Comparison of ENCODE assay signal across 8 cellular contexts in the genomic region with DNA sequence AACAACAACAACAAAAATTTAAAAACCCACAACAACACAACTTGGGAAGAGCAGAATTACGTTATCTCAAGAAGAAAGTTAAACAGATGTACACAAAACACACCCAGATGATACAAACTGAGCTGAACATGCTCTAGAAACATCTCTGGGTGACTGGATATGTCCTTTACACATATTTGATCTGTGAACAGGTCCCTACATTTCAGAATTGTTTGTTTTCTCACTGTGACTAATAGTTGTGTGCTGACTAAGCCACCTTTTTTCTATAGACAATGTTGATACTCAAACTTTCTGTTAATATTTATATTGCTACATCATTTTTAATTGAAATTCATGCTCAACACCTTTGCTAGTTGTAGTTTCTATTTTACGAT. TPM values are rescaled to one million over a fixed set of nuclear protein-coding genes. Genes with fewer than 3 reads are reported as not detected.
DNase-seq lines count a peak whose midpoint lies in the region; ATAC-seq and TF ChIP-seq lines count a peak whose summit lies in the region.

No MANE protein-coding gene starts in this region.

- no peak for TF ChIP-seq CTCF in GM23338 (conservative IDR thresholded peaks at IDR 0.05; ENCODE audit: low read depth in 2 of 2)
- TF ChIP-seq CTCF in PC-9 (conservative IDR thresholded peaks at IDR 0.05), result no peak
- TF ChIP-seq CTCF in epithelial cell of esophagus (IDR thresholded peaks at IDR 0.05; ENCODE audit: insufficient read depth, low read depth, low read length, missing control alignments), result no peak
- TF ChIP-seq CTCF in spleen (IDR thresholded peaks at IDR 0.05 in 8 of 11, conservative IDR thresholded peaks at IDR 0.05 in 3 of 11), result no peak

- no peak overlapping the region for H3K18ac ChIP-seq in trophoblast cell (ENCODE audit: low read length)

- H3K9me2 ChIP-seq in GM23338 (ENCODE audit: insufficient read depth) (no peaks in the 10 kb centered on the region), PC-9 (ENCODE audit: insufficient read depth) (no peaks in the 10 kb centered on the region)

- no peaks in the 10 kb centered on the region for H3K36me3 ChIP-seq in GM23338 (ENCODE audit: insufficient read depth)
- H3K36me3 ChIP-seq in PC-9 (ENCODE audit: low read depth), result no peaks in the 10 kb centered on the region
- H3K36me3 ChIP-seq in trophoblast cell (ENCODE audit: control insufficient read depth in 1 of 2, insufficient read depth in 2 of 2, low read length in 2 of 2), result peaks cover 0 to 3% of the 10 kb centered on the region in 2 experiments
- H3K36me3 ChIP-seq in spleen, result no peaks in the 10 kb centered on the region

- no peak for ATAC-seq in GM23338
- ATAC-seq in HG02759 (IDR thresholded peaks at IDR 0.05; ENCODE audit: unreplicated experiment), result no peak

- peak overlapping the region; percentile 89 for H3K4me3 Mint-ChIP-seq in GM23338

- H4K91ac ChIP-seq in trophoblast cell (ENCODE audit: low read depth, low read length), result peak overlapping the region; percentile 76

- no peaks in the 10 kb centered on the region for H3K9me3 ChIP-seq in PC-9 (ENCODE audit: insufficient read depth, low read depth)
- H3K9me3 ChIP-seq in trophoblast cell (ENCODE audit: insufficient read depth, low read depth, low read length), result no peaks in the 10 kb centered on the region
- H3K9me3 ChIP-seq in spleen, result peaks cover 0 to under 1% (median 0%) of the 10 kb centered on the region in 8 donors

- no peak overlapping the region for H3K14ac ChIP-seq in trophoblast cell (ENCODE audit: low read length)

- H3F3A ChIP-seq in GM23338 (replicated peaks; ENCODE audit: low read depth), result peaks cover 13% of the 10 kb centered on the region
- H3F3A ChIP-seq in PC-9 (ENCODE audit: insufficient read depth, low read depth), result peaks cover 46% of the 10 kb centered on the region

- H4K8ac ChIP-seq in trophoblast cell (ENCODE audit: low read depth, low read length), result no peak overlapping the region

- peaks cover 29% of the 10 kb centered on the region for H3K79me1 ChIP-seq in trophoblast cell (ENCODE audit: low read length)

- CTCF ChIA-PET in PC-9 (lab: Charles Lee), result interaction anchor here (1.0 kb wide), 1 partner anchor 24 kb away, joined by 3 read pairs; no protein-coding TSS in a partner anchor

- no peak overlapping the region for H2AK5ac ChIP-seq in trophoblast cell (ENCODE audit: low read length)

- WGBS in trophoblast cell (ENCODE audit: extremely low coverage, insufficient coverage, insufficient read length), result no CpG with 5 or more reads among the region's 2 CpGs
- WGBS in spleen, 5 donors, result 75 to 91% (median 88%) methylated on average over 2 of the region's 2 CpGs

- POLR2A ChIA-PET in PC-9 (lab: Charles Lee; ENCODE audit: unreplicated experiment), result interaction anchor here (0.7 to 1.9 kb wide), 4 partner anchors 12 to 939 kb away, joined by 3 to 8 read pairs (median 4); a partner anchor contains a TSS

- peak overlapping the region; percentile 68 for H2BK12ac ChIP-seq in trophoblast cell (ENCODE audit: low read length)

- peaks cover 39% of the 10 kb centered on the region for H3K79me2 ChIP-seq in GM23338 (replicated peaks; ENCODE audit: insufficient read depth)
- peaks cover 44% of the 10 kb centered on the region for H3K79me2 ChIP-seq in PC-9 (ENCODE audit: low read depth)
- peaks cover 23% of the 10 kb centered on the region for H3K79me2 ChIP-seq in trophoblast cell (ENCODE audit: control insufficient read depth, insufficient read depth, low read length, poor library complexity)

- H3K23ac ChIP-seq in trophoblast cell (ENCODE audit: low read length), result no peak overlapping the region

- H4K12ac ChIP-seq in trophoblast cell (ENCODE audit: low read depth, low read length), result peak overlapping the region; percentile 88

- H3K27me3 ChIP-seq in GM23338 (ENCODE audit: insufficient read depth), result no peaks in the 10 kb centered on the region
- no peaks in the 10 kb centered on the region for H3K27me3 ChIP-seq in PC-9 (ENCODE audit: insufficient read depth, low read depth)
- no peaks in the 10 kb centered on the region for H3K27me3 ChIP-seq in trophoblast cell (ENCODE audit: insufficient read depth, low read length)
- H3K27me3 ChIP-seq in spleen (replicated peaks in 1 of 7), result no peaks in the 10 kb centered on the region

- H3K4me2 ChIP-seq in GM23338 (peak overlapping the region; percentile 69), PC-9 (peak overlapping the region; percentile 91), trophoblast cell (ENCODE audit: low read length) (peak overlapping the region; percentile 80)

- intact Hi-C loops in PC-9 (cut with micrococcal nuclease; ENCODE audit: unreplicated experiment), result loop anchor here (2.0 kb wide), 2 partner anchors 17 to 25 kb away; a partner anchor contains a TSS
- intact Hi-C loops in spleen (cut with DNase I; ENCODE audit: low total_unique reads), result no loop called here

- H3K4me1 ChIP-seq in GM23338 (ENCODE audit: insufficient read depth), result peaks cover 25% of the 10 kb centered on the region
- peaks cover 45% of the 10 kb centered on the region for H3K4me1 ChIP-seq in PC-9 (replicated peaks; ENCODE audit: insufficient read depth)
- H3K4me1 ChIP-seq in trophoblast cell (ENCODE audit: control insufficient read depth in 1 of 2, insufficient read depth in 2 of 2, low read length in 2 of 2), result peaks cover 15 to 18% of the 10 kb centered on the region in 2 experiments
- peaks cover 0 to 50% (median 41%) of the 10 kb centered on the region in 6 donors for H3K4me1 ChIP-seq in spleen

- H3K27ac ChIP-seq in GM23338 (ENCODE audit: low read depth) (peak overlapping the region; percentile 84), PC-9 (peak overlapping the region; percentile 97), trophoblast cell (ENCODE audit: low read depth, low read length) (peak overlapping the region; percentile 71), spleen (peak overlapping the region in 2 of 8 donors; percentile 86 to 93)

- peaks cover 1% of the 10 kb centered on the region; the same call in 1 of the 3 replicates for H3K9me3 Mint-ChIP-seq in GM23338

- peak overlapping the region; percentile 47 for H3K4me3 ChIP-seq in GM23338
- H3K4me3 ChIP-seq in PC-9, result peak overlapping the region; percentile 59
- peak overlapping the region; percentile 72 for H3K4me3 ChIP-seq in epithelial cell of esophagus (ENCODE audit: low read length)
- H3K4me3 ChIP-seq in trophoblast cell (ENCODE audit: low read depth, low read length), result no peak overlapping the region
- peak overlapping the region in 3 of 8 donors; percentile 56 to 86 (median 65) for H3K4me3 ChIP-seq in spleen

- no peak for DNase-seq in GM23338 (ENCODE audit: low spot score)
- DNase-seq in PC-9, result peak in 1 of 2 experiments; percentile 85
- peak; percentile 95 for DNase-seq in epithelial cell of esophagus (ENCODE audit: low read depth)
- DNase-seq in trophoblast cell, result peak in 1 of 2 donors; percentile 31
- DNase-seq in mucosa of gallbladder (ENCODE audit: low spot score), result no peak
- no peak for DNase-seq in stimulated activated CD4-positive, alpha-beta T cell treated with anti-CD3 and anti-CD28 coated beads, Interleukin-4, amount 100 ng/mL, for 1 hour
- DNase-seq in spleen, result no peak

- peaks cover 42% of the 10 kb centered on the region for H3K4me1 Mint-ChIP-seq in GM23338

- no peak overlapping the region for H2BK120ac ChIP-seq in trophoblast cell (ENCODE audit: insufficient read depth, low read length, poor library complexity)

- no peak overlapping the region for H3K9ac ChIP-seq in trophoblast cell (ENCODE audit: low read length)

- no peak overlapping the region for H3K4ac ChIP-seq in trophoblast cell (ENCODE audit: low read depth, low read length)

- peak overlapping the region; percentile 100 for H3K27ac Mint-ChIP-seq in GM23338

- peaks cover 11% of the 10 kb centered on the region for H3K27me3 Mint-ChIP-seq in GM23338 (ENCODE audit: insufficient read depth, low read depth, poor library complexity)

- peaks cover 29% of the 10 kb centered on the region for H4K20me1 ChIP-seq in GM23338 (replicated peaks; ENCODE audit: insufficient read depth)
- peaks cover 28% of the 10 kb centered on the region for H4K20me1 ChIP-seq in PC-9 (ENCODE audit: insufficient read depth)

- H3K36me3 Mint-ChIP-seq in GM23338 (ENCODE audit: low read depth), result peaks cover 11% of the 10 kb centered on the region

- TF ChIP-seq POLR2A in spleen (IDR thresholded peaks at IDR 0.05), result no peak

- H2AFZ ChIP-seq in GM23338 (no peak overlapping the region), PC-9 (no peak overlapping the region), trophoblast cell (ENCODE audit: insufficient read depth, low read length, poor library complexity) (no peak overlapping the region)

- BruUV-seq in PC-9 (replicated peaks; lab: Mats Ljungman, UMichigan), result no TSS peak

- H2BK5ac ChIP-seq in trophoblast cell (ENCODE audit: low read depth, low read length, poor library complexity), result no peak overlapping the region

TF ChIP-seq in GM23338, 12 proteins besides CTCF, POLR2A, EP300 and RAD21 (continues in another document):
- no peak for TF ChIP-seq ZNF331 (CRISPR knock-in tag; IDR thresholded peaks at IDR 0.05; ENCODE audit: low read depth)

RNA-seq across cellular contexts. Expression of a gene that starts 1.0 kb away (rescaled TPM):
- 169 and 194 TPM in 2 replicates for total RNA-seq in GM23338 (2014; rRNA removed; shearing (Covaris generic))
- polyA plus RNA-seq in GM23338 (2016; fragmentation: Nextera tagmentation; extraction: Ambion mirVana) (51.0 and 51.8 TPM in 2 replicates), spleen (10 to 100 TPM in 1 of 3 donors, 1 to 10 TPM in 2; 6.4 to 16.5 (median 8.4) TPM)
- total RNA-seq in PC-9 (2021) (99.9 and 117 TPM in 2 replicates), mucosa of gallbladder (173 TPM), spleen (10 to 100 TPM; 46.7 to 77.2 (median 56.8) TPM)
- polyA plus RNA-seq in trophoblast cell (2013), result 119 and 129 TPM in 2 replicates

RNA-seq across cellular contexts. Expression of a gene that starts 16.8 kb away (rescaled TPM):
- 94.9 and 102 TPM in 2 replicates for total RNA-seq in GM23338 (2014; rRNA removed; shearing (Covaris generic))
- polyA plus RNA-seq in GM23338 (2016; fragmentation: Nextera tagmentation; extraction: Ambion mirVana) (244 and 257 TPM in 2 replicates), spleen (100 to 1,000 TPM in 1 of 3 donors, 10 to 100 TPM in 2; 87.6 to 141 (median 94.2) TPM)
- total RNA-seq in PC-9 (2021) (51.4 and 70.8 TPM in 2 replicates), mucosa of gallbladder (70.9 TPM), spleen (10 to 100 TPM; 24.3 to 31.9 (median 29.7) TPM)
- 89.6 and 89.7 TPM in 2 replicates for polyA plus RNA-seq in trophoblast cell (2013)

RNA-seq across cellular contexts. Expression of a gene that starts 23.8 kb away (rescaled TPM):
- total RNA-seq in GM23338 (2014; rRNA removed; shearing (Covaris generic)), result 71.7 and 74.8 TPM in 2 replicates
- 23.6 and 23.8 TPM in 2 replicates for polyA plus RNA-seq in GM23338 (2016; fragmentation: Nextera tagmentation; extraction: Ambion mirVana)
- total RNA-seq in PC-9 (2021), result 34.8 and 43.2 TPM in 2 replicates
- 43.5 and 43.8 TPM in 2 replicates for polyA plus RNA-seq in trophoblast cell (2013)
- 58.8 TPM for total RNA-seq in mucosa of gallbladder
- total RNA-seq in spleen, result 100 to 1,000 TPM; 113 to 158 (median 123) TPM
- polyA plus RNA-seq in spleen, result 100 to 1,000 TPM; 132 to 339 (median 228) TPM

RNA-seq across cellular contexts. Expression of a gene that starts 47.7 kb away (rescaled TPM):
- 0.19 TPM in 1 of 2 replicates, not detected in the other for total RNA-seq in GM23338 (2014; rRNA removed; shearing (Covaris generic))
- 0.45 and 1.0 TPM in 2 replicates for polyA plus RNA-seq in GM23338 (2016; fragmentation: Nextera tagmentation; extraction: Ambion mirVana)
- total RNA-seq in PC-9 (2021), result 0.46 and 0.65 TPM in 2 replicates
- 0.82 and 0.97 TPM in 2 replicates for polyA plus RNA-seq in trophoblast cell (2013)
- 16.2 TPM for total RNA-seq in mucosa of gallbladder
- total RNA-seq in spleen, result 100 to 1,000 TPM; 103 to 145 (median 129) TPM
- polyA plus RNA-seq in spleen, result 10 to 100 TPM; 28.8 to 81.5 (median 31.1) TPM
